ENCODE assay signal across 12 cellular contexts in genomic region chr1:225461533-225462428, GRCh38. TPM values are rescaled to one million over a fixed set of nuclear protein-coding genes. Genes with fewer than 3 reads are reported as not detected.
DNase-seq lines count a peak whose midpoint lies in the region; TF ChIP-seq lines count a peak whose summit lies in the region.
"Had no signal": no experiment of that assay in that cellular context is flagged by ENCODE, and none has a peak within 500 bp of the region (broad histone marks: within the 10 kb centered on the region; RNA-seq: fewer than 3 reads in every experiment).

No MANE protein-coding gene starts in this region.

- H4K8ac ChIP-seq in H9 (replicated peaks; ENCODE audit: insufficient read length, low read depth, low read length) = no peak overlapping the region

- H2BK15ac ChIP-seq in H9 (ENCODE audit: low read depth, low read length) = no peak overlapping the region

- peaks cover 36 to 48% of the 10 kb centered on the region in 2 experiments for H3K4me1 Mint-ChIP-seq in H9

- no peak for TF ChIP-seq POLR2A in ovary (IDR thresholded peaks at IDR 0.05)

- H2AFZ ChIP-seq in H9 (ENCODE audit: low read length) = no peak overlapping the region

- peaks cover 14% of the 10 kb centered on the region; the same call in 1 of the 2 replicates for H3K4me1 ChIP-seq in H9 (ENCODE audit: insufficient read depth, low read length)
- peaks cover 7% of the 10 kb centered on the region for H3K4me1 ChIP-seq in ovary (ENCODE audit: insufficient read depth)
- H3K4me1 ChIP-seq in effector memory CD4-positive, alpha-beta T cell (ENCODE audit: control insufficient read depth, insufficient read depth, low read length, poor library complexity, severe bottlenecking) = peaks cover 6% of the 10 kb centered on the region

- H3K4me3 Mint-ChIP-seq in H9 = no peak overlapping the region

- no peak overlapping the region for H2AK5ac ChIP-seq in H9 (ENCODE audit: insufficient read length, low read length)

- H3K9me3 ChIP-seq in H9 (ENCODE audit: control insufficient read depth, low read depth, low read length) (no peaks in the 10 kb centered on the region), ovary (no peaks in the 10 kb centered on the region)
- no peaks in the 10 kb centered on the region for H3K9me3 ChIP-seq in effector memory CD4-positive, alpha-beta T cell (ENCODE audit: control insufficient read depth, low read length)
- H3K9me3 ChIP-seq: tibial artery had no signal

- TF ChIP-seq CTCF in H9 (conservative IDR thresholded peaks at IDR 0.05) = no peak
- no peak for TF ChIP-seq CTCF in ovary (IDR thresholded peaks at IDR 0.05)

- H4K5ac ChIP-seq in H9 (ENCODE audit: insufficient read length, low read depth, low read length) = no peak overlapping the region

- TF ChIP-seq EP300 in ovary (IDR thresholded peaks at IDR 0.05) = no peak

- H3K56ac ChIP-seq in H9 (ENCODE audit: insufficient read length, low read depth, low read length) = no peak overlapping the region

- no peak overlapping the region for H3K14ac ChIP-seq in H9 (ENCODE audit: insufficient read depth, low read length)

- DNase-seq in NCI-H2029 (lab: John Stamatoyannopoulos, UW) = peak; percentile 25
- DNase-seq in NCI-H2029 treated with DMSO at 0.1 percent for 48 hours (lab: John Stamatoyannopoulos, UW) = no peak
- no peak for DNase-seq in H9
- peak; percentile 91 for DNase-seq in cerebellar cortex (ENCODE audit: low spot score)
- DNase-seq in ovary = peak in 3 of 5 donors; percentile 50 to 69 (median 54)
- DNase-seq in NAMALWA (ENCODE audit: low spot score) = no peak
- DNase-seq in stimulated activated CD4-positive, alpha-beta T cell treated with anti-CD3 and anti-CD28 coated beads, Interleukin-15, amount 100 ng/mL, for 24 hours = no peak
- DNase-seq in effector memory CD4-positive, alpha-beta T cell = no peak
- DNase-seq: 8988T, kidney glomerular epithelial cell, occipital lobe had no signal

- H3T11ph ChIP-seq in H9 (ENCODE audit: low read length) = no peak overlapping the region

- H3K27ac ChIP-seq in H9 (ENCODE audit: insufficient read length, low read depth, low read length) = no peak overlapping the region
- peak overlapping the region in 1 of 2 donors; percentile 10 for H3K27ac ChIP-seq in ovary
- no peak overlapping the region for H3K27ac ChIP-seq in effector memory CD4-positive, alpha-beta T cell (ENCODE audit: insufficient read depth, low read length, poor library complexity, severe bottlenecking)

- no peak overlapping the region for H3K4me3 ChIP-seq in ovary
- no peak overlapping the region for H3K4me3 ChIP-seq in effector memory CD4-positive, alpha-beta T cell (ENCODE audit: insufficient read depth, low read depth, low read length, poor library complexity, severe bottlenecking)
- H3K4me3 ChIP-seq: tibial artery had no signal

- no peaks in the 10 kb centered on the region for H3K36me3 ChIP-seq in ovary
- no peaks in the 10 kb centered on the region for H3K36me3 ChIP-seq in effector memory CD4-positive, alpha-beta T cell (ENCODE audit: control insufficient read depth, insufficient read depth, low read length)
- H3K36me3 ChIP-seq: tibial artery had no signal

- H2BK120ac ChIP-seq in H9 (ENCODE audit: low read depth, low read length, poor library complexity, severe bottlenecking) = no peak overlapping the region

- no peaks in the 10 kb centered on the region for H3K79me1 ChIP-seq in H9 (ENCODE audit: insufficient read depth, low read depth, low read length, poor library complexity, severe bottlenecking)

- no peaks in the 10 kb centered on the region for H3K27me3 ChIP-seq in H9 (ENCODE audit: insufficient read depth, low read length)
- no peaks in the 10 kb centered on the region for H3K27me3 ChIP-seq in ovary
- no peaks in the 10 kb centered on the region for H3K27me3 ChIP-seq in effector memory CD4-positive, alpha-beta T cell (replicated peaks; ENCODE audit: control insufficient read depth, insufficient read depth, low read length, poor library complexity, severe bottlenecking)
- H3K27me3 ChIP-seq: tibial artery had no signal

- peaks cover 3% of the 10 kb centered on the region for H3K23me2 ChIP-seq in H9 (ENCODE audit: insufficient read length, low read depth, low read length, poor library complexity, severe bottlenecking)

- no peaks in the 10 kb centered on the region for H4K20me1 ChIP-seq in H9 (ENCODE audit: control insufficient read depth, insufficient read depth, insufficient read length)

- H2BK12ac ChIP-seq in H9 (ENCODE audit: insufficient read length, low read depth, low read length) = no peak overlapping the region

- no peak overlapping the region for H4K91ac ChIP-seq in H9 (ENCODE audit: insufficient read length, low read depth, low read length)

- intact Hi-C loops in ovary (cut with DNase I) = no loop called here

- no CpG with 5 or more reads among the region's 19 CpGs for WGBS in H9 (ENCODE audit: extremely low coverage, insufficient read length, low lambda C conversion rate)
- 54 to 68% (median 57%) methylated on average over 19 of the region's 19 CpGs for WGBS in ovary, 3 donors

- H3K9ac ChIP-seq in H9 (ENCODE audit: extremely low read depth, insufficient read length, low read length) = no peak overlapping the region

- H3K23ac ChIP-seq in H9 (ENCODE audit: insufficient read length, low read depth, low read length) = no peak overlapping the region

- H3K9me3 Mint-ChIP-seq in H9 = no peaks in the 10 kb centered on the region; a peak in 1 of 5 replicates

- H3K27ac Mint-ChIP-seq in H9 = 0 out of 7 replicates have a peak overlapping the region, but pooled peaks of 2 of the 3 experiments have one; percentile 57 to 69

- H3K27me3 Mint-ChIP-seq in H9 (ENCODE audit: low read depth) = peaks cover 3% of the 10 kb centered on the region

- no peaks in the 10 kb centered on the region for H3K36me3 Mint-ChIP-seq in H9 (ENCODE audit: insufficient read depth in 1 of 3, low read depth in 3 of 3)

- H3K4me2 ChIP-seq in H9 (ENCODE audit: insufficient read depth, insufficient read length, low read length) = no peak overlapping the region

- no peak overlapping the region for H2BK5ac ChIP-seq in H9 (ENCODE audit: insufficient read length, low read length)

- H3K79me2 ChIP-seq in H9 (ENCODE audit: insufficient read depth, low read length) = no peaks in the 10 kb centered on the region

- H2BK20ac ChIP-seq in H9 (ENCODE audit: low read depth, low read length, poor library complexity, severe bottlenecking) = no peak overlapping the region

- H3K18ac ChIP-seq in H9 (ENCODE audit: insufficient read length, low read depth, low read length) = no peak overlapping the region

- H3K4ac ChIP-seq in H9 (ENCODE audit: low read depth, low read length) = no peak overlapping the region

RNA-seq across cellular contexts. Expression of gene LBR, which starts 33.9 kb away (rescaled TPM):
- 60.9 and 61.9 TPM in 2 replicates for total RNA-seq in H9 (2021)
- total RNA-seq in ovary = 10 to 100 TPM; 26.3 to 60.9 (median 48.6) TPM
- 10 to 100 TPM; 22.4 to 37.4 TPM for polyA plus RNA-seq in ovary

Comparison
In these comparisons a context has a peak if more than half of its experiments do, and no peak if none do; other contexts are left out.
1. DNase-seq: peak in NCI-H2029 (single experiment), cerebellar cortex (single experiment) and ovary (3 of 5); none in NCI-H2029 treated with DMSO at 0.1 percent for 48 hours (single experiment), H9 (single experiment), NAMALWA (single experiment), stimulated activated CD4-positive, alpha-beta T cell treated with anti-CD3 and anti-CD28 coated beads, Interleukin-15, amount 100 ng/mL, for 24 hours (single experiment) and effector memory CD4-positive, alpha-beta T cell (0 of 3).